Comparison of ENCODE assay signal across 8 cellular contexts in the genomic region with DNA sequence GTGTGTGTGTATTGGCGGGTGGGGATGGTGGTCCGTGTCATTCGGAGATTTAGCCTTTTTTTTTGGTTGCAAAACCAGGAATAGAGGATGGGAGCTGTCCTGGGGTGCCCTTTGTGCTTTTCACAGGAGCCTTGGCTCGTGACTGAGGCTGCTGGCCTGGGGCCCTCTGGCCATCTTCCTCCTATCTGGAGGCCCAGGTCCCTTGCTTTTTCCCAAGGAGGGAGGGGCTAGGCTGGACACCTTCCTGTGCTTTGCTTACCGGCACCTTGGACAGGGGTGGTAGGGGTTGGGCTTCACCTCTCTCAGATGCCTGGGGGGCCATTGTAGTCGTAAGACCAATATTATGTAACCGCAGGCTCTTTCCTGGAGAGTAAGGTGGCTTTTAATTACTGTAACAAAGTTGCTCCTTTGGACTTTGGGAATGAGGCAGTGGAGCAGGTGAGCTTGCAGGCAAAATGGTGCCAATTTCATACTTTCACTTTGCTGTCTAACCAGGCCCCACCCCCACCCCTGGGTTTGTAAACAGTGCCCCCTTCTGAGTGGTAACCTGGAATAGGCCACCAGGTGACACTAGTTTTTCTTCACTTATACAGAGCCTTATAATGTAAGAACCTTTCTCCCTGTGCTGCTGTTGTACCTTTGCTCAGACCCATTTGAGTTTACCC. TPM values are rescaled to one million over a fixed set of nuclear protein-coding genes. Genes with fewer than 3 reads are reported as not detected.
DNase-seq lines count a peak whose midpoint lies in the region; ATAC-seq and TF ChIP-seq lines count a peak whose summit lies in the region.

No MANE protein-coding gene starts in this region.

- peaks cover 25 to 42% (median 27%) of the 10 kb centered on the region in 4 donors for H3K4me1 ChIP-seq in transverse colon

- H3K9me3 Mint-ChIP-seq in naive thymus-derived CD8-positive, alpha-beta T cell = no peaks in the 10 kb centered on the region

- no peaks in the 10 kb centered on the region for H3K9me3 ChIP-seq in transverse colon

- in situ Hi-C loops in transverse colon (cut with MboI; ENCODE audit: low pct_ligation_motif_present in 1 of 4, low pct_unique_long_range_greater_than_20kb in 1 of 4, low sequenced_read_pairs in 3 of 4) = loop anchor here in 1 of 4 donors (25.0 kb wide), 2 partner anchors 97 to 222 kb away; a partner anchor contains a TSS

- no peaks in the 10 kb centered on the region for H3K27me3 Mint-ChIP-seq in naive thymus-derived CD8-positive, alpha-beta T cell

- 0% methylated on average over 7 of the region's 7 CpGs; no CpG with 5 or more reads in 1 of the 2 donors for WGBS in transverse colon (ENCODE audit: low coverage in 1 of 2), 2 donors

- TF ChIP-seq POLR2A in GM18505 (IDR thresholded peaks at IDR 0.05; ENCODE audit: borderline replicate concordance, extremely low read depth, insufficient read depth, insufficient read length) (no peak), erythroblast (IDR thresholded peaks at IDR 0.05; ENCODE audit: low read length) (no peak), transverse colon (IDR thresholded peaks at IDR 0.05) (no peak)

- peaks cover 28 to 49% (median 47%) of the 10 kb centered on the region in 4 donors for H3K4me1 Mint-ChIP-seq in naive thymus-derived CD8-positive, alpha-beta T cell

- POLR2A ChIA-PET in naive thymus-derived CD8-positive, alpha-beta T cell (lab: Charles Lee) = interaction anchor here (1.5 to 1.7 kb wide), 2 partner anchors 77 to 234 kb away, joined by 7 to 23 read pairs; a partner anchor contains a TSS

- peak in 1 of 5 experiments; percentile 25 for TF ChIP-seq CTCF in transverse colon (IDR thresholded peaks at IDR 0.05)

- DNase-seq in A172 (ENCODE audit: low spot score) (peak; percentile 25), NCI-H2171 treated with DMSO at 0.1 percent for 48 hours (lab: John Stamatoyannopoulos, UW) (peak; percentile 57), activated T-cell treated with anti-CD3 and anti-CD28 coated beads for 1 hour (ENCODE audit: low read depth) (peak; percentile 37), erythroblast (lab: John Stamatoyannopoulos, UW) (peak; percentile 82 to 88), transverse colon (peak; percentile 47)
- peak in 9 of 10 donors; percentile 35 to 76 (median 59) for DNase-seq in naive thymus-derived CD8-positive, alpha-beta T cell

- TF ChIP-seq EP300 in transverse colon (IDR thresholded peaks at IDR 0.05; ENCODE audit: low read depth) = no peak

- peaks cover 0 to 5% (median 2%) of the 10 kb centered on the region in 4 donors for H3K36me3 ChIP-seq in transverse colon

- peaks cover 0 to 41% (median 0%) of the 10 kb centered on the region in 3 donors for H3K36me3 Mint-ChIP-seq in naive thymus-derived CD8-positive, alpha-beta T cell

- no peaks in the 10 kb centered on the region for H3K27me3 ChIP-seq in transverse colon

- H3K27ac Mint-ChIP-seq in naive thymus-derived CD8-positive, alpha-beta T cell = peak overlapping the region; percentile 52 to 96 (median 90)

- peak overlapping the region; percentile 81 to 100 (median 96) for H3K4me3 ChIP-seq in transverse colon

- ATAC-seq in GM18505 (IDR thresholded peaks at IDR 0.05; ENCODE audit: unreplicated experiment) (peak; percentile 2), GM19023 (IDR thresholded peaks at IDR 0.05; ENCODE audit: unreplicated experiment) (no peak)
- ATAC-seq in naive thymus-derived CD8-positive, alpha-beta T cell = peak; percentile 33 to 50

- H3K27ac ChIP-seq in transverse colon = peak overlapping the region; percentile 94 to 100 (median 98)

- intact Hi-C loops in transverse colon (cut with DNase I; ENCODE audit: low total_unique reads) = loop anchor here (5.0 to 10.0 kb wide), 2 partner anchors 77 to 230 kb away; a partner anchor contains a TSS

- H3K4me3 Mint-ChIP-seq in naive thymus-derived CD8-positive, alpha-beta T cell = peak overlapping the region; percentile 80 to 97 (median 88)

RNA-seq across cellular contexts. Expression of a gene that starts 1.2 kb away (rescaled TPM):
- 20.7 and 21.0 TPM in 2 replicates for total RNA-seq in A172 (2014; rRNA removed; shearing (Covaris generic))
- 10 to 100 TPM; 35.3 to 36.5 TPM for total RNA-seq in naive thymus-derived CD8-positive, alpha-beta T cell
- polyA plus RNA-seq in naive thymus-derived CD8-positive, alpha-beta T cell = 1 to 10 TPM; 1.1 to 1.3 (median 1.2) TPM
- total RNA-seq in transverse colon = 10 to 100 TPM; 12.3 to 26.2 (median 22.7) TPM

Comparison
In these comparisons a context has a peak if more than half of its experiments do, and no peak if none do; other contexts are left out.
1. DNase-seq: peak in every context shown above with its lines; median percentile 85 in erythroblast; 59 in naive thymus-derived CD8-positive, alpha-beta T cell; 57 in NCI-H2171 treated with DMSO at 0.1 percent for 48 hours; 47 in transverse colon; 37 in activated T-cell treated with anti-CD3 and anti-CD28 coated beads for 1 hour; 25 in A172.